Comparison of ENCODE assay signal across 8 cellular contexts in the genomic region with DNA sequence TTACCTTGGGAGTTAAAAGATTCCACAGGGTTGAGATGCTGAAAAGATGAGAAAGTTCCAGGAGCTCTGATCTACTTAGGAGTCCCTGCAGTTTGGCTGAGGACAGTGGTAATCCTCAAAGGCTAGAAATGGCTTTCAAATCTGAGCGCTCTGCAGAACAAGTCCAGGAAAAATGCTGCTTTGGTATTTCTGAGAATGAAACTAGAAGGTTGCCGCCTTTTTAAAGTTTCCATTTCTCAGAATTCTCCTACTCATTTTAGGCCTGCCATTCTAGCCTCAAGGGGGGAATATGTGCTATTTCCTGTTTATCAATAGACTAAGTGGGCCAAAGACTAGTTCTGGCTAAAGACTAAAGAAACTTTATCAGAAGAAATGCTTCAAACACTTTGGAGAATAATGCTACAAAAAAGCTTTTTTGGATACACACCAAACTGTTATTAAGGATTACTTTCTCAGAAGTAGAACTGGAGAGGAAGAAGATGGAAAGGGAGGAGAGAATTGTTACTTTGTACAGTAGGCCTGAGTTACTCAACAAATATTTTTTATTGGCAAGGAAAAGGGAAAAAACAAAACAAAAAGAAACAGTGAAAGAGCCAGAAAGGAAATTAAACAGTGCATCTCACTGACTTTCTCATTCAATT. TPM values are rescaled to one million over a fixed set of nuclear protein-coding genes. Genes with fewer than 3 reads are reported as not detected.
DNase-seq lines count a peak whose midpoint lies in the region; ATAC-seq, FAIRE-seq and TF ChIP-seq lines count a peak whose summit lies in the region.

TSS of gene SLFN12L (minus strand) at position 110 of the 641 bp plus-strand sequence. CDS start 15,314 bp downstream, outside the sequence.

- TF ChIP-seq EP300 in tibial nerve (IDR thresholded peaks at IDR 0.05) = no peak

- peak within 1 kb of the TSS; percentile 92 for H3K4me3 Mint-ChIP-seq in activated T-cell treated with anti-CD3 and anti-CD28 coated beads, Interleukin-2, amount 50 U/mL, for 24 hours
- peak within 1 kb of the TSS; percentile 84 for H3K4me3 Mint-ChIP-seq in activated CD4-positive, alpha-beta T cell treated with anti-CD3 and anti-CD28 coated beads, Interleukin-2, amount 10 ng/mL, durations not matched to agents 24 days and 14 days

- no peaks in the 10 kb centered on the region for H3K9me3 Mint-ChIP-seq in activated T-cell treated with anti-CD3 and anti-CD28 coated beads, Interleukin-2, amount 50 U/mL, for 24 hours
- no peaks in the 10 kb centered on the region for H3K9me3 Mint-ChIP-seq in activated CD4-positive, alpha-beta T cell treated with anti-CD3 and anti-CD28 coated beads, Interleukin-2, amount 10 ng/mL, durations not matched to agents 24 days and 14 days

- H3K27ac Mint-ChIP-seq in activated T-cell treated with anti-CD3 and anti-CD28 coated beads, Interleukin-2, amount 50 U/mL, for 24 hours = peak within 1 kb of the TSS; percentile 99
- peak within 1 kb of the TSS; percentile 99 for H3K27ac Mint-ChIP-seq in activated CD4-positive, alpha-beta T cell treated with anti-CD3 and anti-CD28 coated beads, Interleukin-2, amount 10 ng/mL, durations not matched to agents 24 days and 14 days

- H3K27me3 Mint-ChIP-seq in activated T-cell treated with anti-CD3 and anti-CD28 coated beads, Interleukin-2, amount 50 U/mL, for 24 hours = no peaks in the 10 kb centered on the region
- no peaks in the 10 kb centered on the region for H3K27me3 Mint-ChIP-seq in activated CD4-positive, alpha-beta T cell treated with anti-CD3 and anti-CD28 coated beads, Interleukin-2, amount 10 ng/mL, durations not matched to agents 24 days and 14 days

- peak; percentile 43 for ATAC-seq in left ventricle myocardium superior
- ATAC-seq in GM21447 (IDR thresholded peaks at IDR 0.05; ENCODE audit: unreplicated experiment) = no peak
- no peak for ATAC-seq in HG03196 (IDR thresholded peaks at IDR 0.05; ENCODE audit: unreplicated experiment)

- no peaks in the 10 kb centered on the region for H3K36me3 ChIP-seq in tibial nerve

- H3K4me1 Mint-ChIP-seq in activated T-cell treated with anti-CD3 and anti-CD28 coated beads, Interleukin-2, amount 50 U/mL, for 24 hours (ENCODE audit: low read depth) = peaks cover 61% of the 10 kb centered on the region
- H3K4me1 Mint-ChIP-seq in activated CD4-positive, alpha-beta T cell treated with anti-CD3 and anti-CD28 coated beads, Interleukin-2, amount 10 ng/mL, durations not matched to agents 24 days and 14 days = peaks cover 40% of the 10 kb centered on the region

- no peak for DNase-seq in activated T-cell treated with anti-CD3 and anti-CD28 coated beads, Interleukin-2, amount 50 U/mL, for 24 hours
- DNase-seq in activated T-cell treated with anti-CD3 and anti-CD28 coated beads, Interleukin-2, amount 50 U/mL, for 48 hours = no peak
- DNase-seq in activated CD4-positive, alpha-beta T cell treated with anti-CD3 and anti-CD28 coated beads, Interleukin-2, amount 10 ng/mL, durations not matched to agents 24 days and 14 days = peak; percentile 90
- DNase-seq in left ventricle myocardium superior = no peak
- no peak for DNase-seq in tibial nerve (ENCODE audit: low spot score in 2 of 2)
- DNase-seq in RCC 7860 (ENCODE audit: low spot score) = no peak

- intact Hi-C loops in activated CD4-positive, alpha-beta T cell treated with anti-CD3 and anti-CD28 coated beads, Interleukin-2, amount 10 ng/mL, durations not matched to agents 24 days and 14 days (cut with micrococcal nuclease) = loop anchor here (1.0 to 5.0 kb wide), 10 partner anchors 31 to 366 kb away; partner anchors contain the start of genes AP2B1, SLFN11, SLFN13 and TAF15
- intact Hi-C loops in left ventricle myocardium superior (cut with micrococcal nuclease) = loop anchor here (5.0 kb wide), 1 partner anchor 225 kb away; no protein-coding TSS in a partner anchor

- H3K27ac ChIP-seq in tibial nerve = peak within 1 kb of the TSS in 3 of 4 donors; percentile 46 to 76 (median 55)

- no peaks in the 10 kb centered on the region for H3K9me3 ChIP-seq in tibial nerve

- H3K36me3 Mint-ChIP-seq in activated T-cell treated with anti-CD3 and anti-CD28 coated beads, Interleukin-2, amount 50 U/mL, for 24 hours (ENCODE audit: low read depth) = peaks cover 29% of the 10 kb centered on the region
- H3K36me3 Mint-ChIP-seq in activated CD4-positive, alpha-beta T cell treated with anti-CD3 and anti-CD28 coated beads, Interleukin-2, amount 10 ng/mL, durations not matched to agents 24 days and 14 days (ENCODE audit: low read depth) = peaks cover 22% of the 10 kb centered on the region

- 34 to 37% methylated on average over 2 of the region's 2 CpGs for WGBS in tibial nerve, 2 donors

- TF ChIP-seq POLR2A in tibial nerve (IDR thresholded peaks at IDR 0.05) = no peak

- no peaks in the 10 kb centered on the region for H3K27me3 ChIP-seq in tibial nerve

- H3K4me3 ChIP-seq in tibial nerve = peak within 1 kb of the TSS in 1 of 4 donors; percentile 6

- peaks cover 0 to 39% (median 13%) of the 10 kb centered on the region in 4 donors for H3K4me1 ChIP-seq in tibial nerve

- FAIRE-seq in RCC 7860 (lab: Jason Lieb, UNC) = no peak

- TF ChIP-seq CTCF in tibial nerve (IDR thresholded peaks at IDR 0.05) = no peak

RNA-seq across cellular contexts. Expression of gene SLFN12L, which starts in this region (rescaled TPM):
- 43.1 and 44.8 TPM in 2 replicates for total RNA-seq in activated CD4-positive, alpha-beta T cell treated with anti-CD3 and anti-CD28 coated beads, Interleukin-2, amount 10 ng/mL, durations not matched to agents 24 days and 14 days
- total RNA-seq in left ventricle myocardium superior (0.32 TPM), tibial nerve (1 to 10 TPM; 1.2 to 2.0 (median 1.4) TPM)

Comparison
In these comparisons a context has a peak if more than half of its experiments do, and no peak if none do; other contexts are left out.
1. RNA of gene SLFN12L (total RNA-seq): 43.1 to 44.8 TPM in activated CD4-positive, alpha-beta T cell treated with anti-CD3 and anti-CD28 coated beads, Interleukin-2, amount 10 ng/mL, durations not matched to agents 24 days and 14 days; 1.2 to 2.0 TPM in tibial nerve and 0.32 TPM in left ventricle myocardium superior (single experiment); every median in the first group is over 10 times any median in the second.
2. Peak in ATAC-seq in left ventricle myocardium superior; RNA of the gene not detected or under 1 TPM.